Comparison of ENCODE assay signal across 24 cellular contexts in genomic region chr12:65325183-65325582, GRCh38. TPM values are rescaled to one million over a fixed set of nuclear protein-coding genes. Genes with fewer than 3 reads are reported as not detected.
"Had no signal": no experiment of that assay in that cellular context is flagged by ENCODE, and none has a peak within 500 bp of the region (broad histone marks: within the 10 kb centered on the region; RNA-seq: fewer than 3 reads in every experiment).

No MANE protein-coding gene starts in this region.

- H3K27ac Mint-ChIP-seq: activated naive CD8-positive, alpha-beta T cell treated with anti-CD3 and anti-CD28 coated beads for 36 hours; brain; naive thymus-derived CD8-positive, alpha-beta T cell; T-helper 1 cell treated with Interleukin-12 subunit alpha and Interleukin-12 subunit beta and Interleukin-4 antibody, amounts not matched to agents 30 μg/mL and 1 μg/mL, for 36 hours; type B pancreatic cell had no signal

- H3K9me3 ChIP-seq: adrenal gland, ascending aorta, neutrophil, right lobe of liver, thoracic aorta had no signal

- H3K4me3 Mint-ChIP-seq: activated naive CD8-positive, alpha-beta T cell treated with anti-CD3 and anti-CD28 coated beads for 36 hours; naive thymus-derived CD8-positive, alpha-beta T cell; T-helper 1 cell treated with Interleukin-12 subunit alpha and Interleukin-12 subunit beta and Interleukin-4 antibody, amounts not matched to agents 30 μg/mL and 1 μg/mL, for 36 hours; type B pancreatic cell had no signal

- H3K27ac ChIP-seq: adrenal gland, ascending aorta, neutrophil, right lobe of liver, thoracic aorta, VCaP had no signal

- H3K27me3 Mint-ChIP-seq: type B pancreatic cell had no signal

- H3K27me3 ChIP-seq: adrenal gland, ascending aorta, neutrophil, right lobe of liver had no signal

- H3K36me3 ChIP-seq: adrenal gland, neutrophil, right lobe of liver, thoracic aorta had no signal

- H3K4me1 ChIP-seq: adrenal gland had no signal

- H3K4me3 ChIP-seq: adrenal gland, ascending aorta, right lobe of liver, thoracic aorta had no signal

- H3K4me1 Mint-ChIP-seq: activated naive CD8-positive, alpha-beta T cell treated with anti-CD3 and anti-CD28 coated beads for 36 hours; naive thymus-derived CD8-positive, alpha-beta T cell had no signal

- DNase-seq: activated CD4-positive, alpha-beta T cell treated with anti-CD3 and anti-CD28 coated beads for 48 hours; activated CD4-positive, alpha-beta T cell treated with anti-CD3 and anti-CD28 coated beads, Interleukin-2, amount 50 U/mL, for 48 hours; activated CD8-positive, alpha-beta memory T cell treated with anti-CD3 and anti-CD28 coated beads for 24 hours; activated effector memory CD4-positive, alpha-beta T cell treated with Interleukin-2 at 50 U/mL for 16 hours; activated naive CD4-positive, alpha-beta T cell treated with Interleukin-2 at 50 U/mL for 16 hours; activated naive CD8-positive, alpha-beta T cell treated with anti-CD3 and anti-CD28 coated beads for 36 hours; adrenal gland; caudate nucleus; head of caudate nucleus; naive thymus-derived CD8-positive, alpha-beta T cell; right lobe of liver; stimulated activated CD4-positive, alpha-beta T cell treated with anti-CD3 and anti-CD28 coated beads, Interleukin-2, amount 100 ng/mL, for 48 hours; stimulated activated naive CD8-positive, alpha-beta T cell treated with anti-CD3 and anti-CD28 coated beads, Interleukin-15, Interleukin-2, amounts not matched to agents 100 U/mL and 50 U/mL, for 24 hours; SW 1271; T-helper 9 cell had no signal

- H3K36me3 Mint-ChIP-seq: activated naive CD8-positive, alpha-beta T cell treated with anti-CD3 and anti-CD28 coated beads for 36 hours; brain; type B pancreatic cell had no signal

- ATAC-seq: activated CD4-positive, CD25-positive, alpha-beta regulatory T cell treated with anti-CD3 and anti-CD28 coated beads, Interleukin-2, amount 50 U/mL, for 24 hours; esophagus mucosa; naive thymus-derived CD8-positive, alpha-beta T cell; right lobe of liver; stimulated activated naive CD8-positive, alpha-beta T cell treated with anti-CD3 and anti-CD28 coated beads, Interleukin-15, Interleukin-2, amounts not matched to agents 100 U/mL and 50 U/mL, for 24 hours had no signal

- H3K9me3 Mint-ChIP-seq: activated naive CD8-positive, alpha-beta T cell treated with anti-CD3 and anti-CD28 coated beads for 36 hours; brain; naive thymus-derived CD8-positive, alpha-beta T cell; T-helper 1 cell treated with Interleukin-12 subunit alpha and Interleukin-12 subunit beta and Interleukin-4 antibody, amounts not matched to agents 30 μg/mL and 1 μg/mL, for 36 hours; type B pancreatic cell had no signal

RNA-seq across cellular contexts. Expression of gene MSRB3, which starts 46.7 kb away (rescaled TPM):
- total RNA-seq: activated naive CD8-positive, alpha-beta T cell treated with anti-CD3 and anti-CD28 coated beads for 36 hours; naive thymus-derived CD8-positive, alpha-beta T cell had no signal
- polyA plus RNA-seq: naive thymus-derived CD8-positive, alpha-beta T cell had no signal
